ENCODE assay signal across 8 cellular contexts in the genomic region with DNA sequence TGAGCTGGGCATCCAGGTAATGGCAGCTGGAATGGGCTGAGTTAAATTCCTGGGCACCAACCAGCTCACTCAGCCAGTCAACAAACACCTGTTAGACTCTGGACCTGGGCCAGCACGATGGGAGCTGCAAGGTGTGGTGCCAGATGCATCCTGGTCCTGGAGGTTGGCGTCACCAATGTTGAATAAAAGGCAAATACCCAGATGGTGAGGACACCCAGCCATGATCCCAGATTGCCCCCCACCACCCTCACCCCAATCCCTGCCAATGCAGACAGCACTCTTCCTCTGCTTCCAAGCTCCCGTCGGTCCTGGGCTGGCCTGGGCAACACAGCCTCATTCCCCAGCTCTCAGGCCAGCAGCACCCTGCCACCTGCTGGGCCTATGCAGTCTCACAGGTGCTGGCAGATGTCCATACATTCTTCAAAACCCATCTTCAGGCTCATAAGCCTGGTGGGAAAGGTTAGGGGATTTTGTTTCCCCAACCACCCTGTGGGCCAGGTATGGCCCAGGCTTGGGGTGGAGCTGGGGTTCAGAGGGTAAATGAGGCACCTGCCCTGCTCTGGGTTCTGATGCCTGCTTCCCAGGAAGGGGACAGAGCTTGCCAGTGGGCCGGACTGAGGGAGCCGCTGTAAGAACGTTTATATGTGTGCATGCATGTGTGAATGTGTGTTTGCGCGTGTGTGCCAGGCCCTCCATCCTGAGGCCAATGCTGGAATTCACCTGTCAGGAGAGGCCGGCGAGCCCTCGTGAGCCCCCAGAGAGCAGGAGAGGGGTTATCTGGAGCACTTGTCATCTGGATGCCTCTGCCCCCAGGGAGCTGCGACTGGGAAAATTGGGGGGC. TPM values are rescaled to one million over a fixed set of nuclear protein-coding genes. Genes with fewer than 3 reads are reported as not detected.
DNase-seq lines count a peak whose midpoint lies in the region; ATAC-seq and TF ChIP-seq lines count a peak whose summit lies in the region.

No MANE protein-coding gene starts in this region.

- peaks cover 0 to 54% of the 10 kb centered on the region in 2 donors for H3K36me3 ChIP-seq in left lung

- H3K9me3 ChIP-seq in left lung: no peaks in the 10 kb centered on the region

- H3K27ac ChIP-seq in left lung: no peak overlapping the region

- peak; percentile 23 to 29 for ATAC-seq in activated naive CD4-positive, alpha-beta T cell treated with anti-CD3 and anti-CD28 coated beads, Interleukin-2, amount 50 U/mL, for 72 hours
- ATAC-seq in left lung: peak; percentile 15

- no peaks in the 10 kb centered on the region for H3K27me3 Mint-ChIP-seq in activated naive CD8-positive, alpha-beta T cell treated with anti-CD3 and anti-CD28 coated beads for 36 hours
- no peaks in the 10 kb centered on the region for H3K27me3 Mint-ChIP-seq in activated T-helper 1 cell treated with anti-CD3 and anti-CD28 coated beads, Interleukin-12 subunit alpha, Interleukin-12 subunit beta, Interleukin-2, Interleukin-4 antibody, amounts not matched to agents 30 ng/mL and 10 ng/mL and 1 ng/mL, durations not matched to agents 14 hours and 24 hours and 36 hours (ENCODE audit: insufficient read depth)

- peaks cover 16 to 19% of the 10 kb centered on the region in 2 donors for H3K4me1 ChIP-seq in left lung

- H3K4me1 Mint-ChIP-seq in activated naive CD8-positive, alpha-beta T cell treated with anti-CD3 and anti-CD28 coated beads for 36 hours: peaks cover 28% of the 10 kb centered on the region
- H3K4me1 Mint-ChIP-seq in activated T-helper 1 cell treated with anti-CD3 and anti-CD28 coated beads, Interleukin-12 subunit alpha, Interleukin-12 subunit beta, Interleukin-2, Interleukin-4 antibody, amounts not matched to agents 30 ng/mL and 10 ng/mL and 1 ng/mL, durations not matched to agents 14 hours and 24 hours and 36 hours (ENCODE audit: low read depth): no peaks in the 10 kb centered on the region

- H3K27me3 ChIP-seq in left lung: no peaks in the 10 kb centered on the region

- TF ChIP-seq CTCF in left lung (IDR thresholded peaks at IDR 0.05): peak; percentile 25 to 29

- H3K4me3 Mint-ChIP-seq in activated naive CD8-positive, alpha-beta T cell treated with anti-CD3 and anti-CD28 coated beads for 36 hours: no peak overlapping the region
- no peak overlapping the region for H3K4me3 Mint-ChIP-seq in activated T-helper 1 cell treated with anti-CD3 and anti-CD28 coated beads, Interleukin-12 subunit alpha, Interleukin-12 subunit beta, Interleukin-2, Interleukin-4 antibody, amounts not matched to agents 30 ng/mL and 10 ng/mL and 1 ng/mL, durations not matched to agents 14 hours and 24 hours and 36 hours

- intact Hi-C loops in left lung (cut with DNase I): no loop called here
- intact Hi-C loops in activated T-helper 1 cell treated with anti-CD3 and anti-CD28 coated beads, Interleukin-12 subunit alpha, Interleukin-12 subunit beta, Interleukin-2, Interleukin-4 antibody, amounts not matched to agents 30 ng/mL and 10 ng/mL and 1 ng/mL, durations not matched to agents 14 hours and 24 hours and 36 hours (cut with micrococcal nuclease): no loop called here

- no peaks in the 10 kb centered on the region for H3K9me3 Mint-ChIP-seq in activated naive CD4-positive, alpha-beta T cell treated with anti-CD3 and anti-CD28 coated beads, Interleukin-2, amount 50 U/mL, for 72 hours
- no peaks in the 10 kb centered on the region for H3K9me3 Mint-ChIP-seq in activated naive CD8-positive, alpha-beta T cell treated with anti-CD3 and anti-CD28 coated beads for 36 hours
- H3K9me3 Mint-ChIP-seq in activated T-helper 1 cell treated with anti-CD3 and anti-CD28 coated beads, Interleukin-12 subunit alpha, Interleukin-12 subunit beta, Interleukin-2, Interleukin-4 antibody, amounts not matched to agents 30 ng/mL and 10 ng/mL and 1 ng/mL, durations not matched to agents 14 hours and 24 hours and 36 hours: no peaks in the 10 kb centered on the region

- no peak overlapping the region for H3K27ac Mint-ChIP-seq in activated naive CD4-positive, alpha-beta T cell treated with anti-CD3 and anti-CD28 coated beads, Interleukin-2, amount 50 U/mL, for 72 hours
- peak overlapping the region; percentile 73 for H3K27ac Mint-ChIP-seq in activated naive CD8-positive, alpha-beta T cell treated with anti-CD3 and anti-CD28 coated beads for 36 hours
- H3K27ac Mint-ChIP-seq in activated T-helper 1 cell treated with anti-CD3 and anti-CD28 coated beads, Interleukin-12 subunit alpha, Interleukin-12 subunit beta, Interleukin-2, Interleukin-4 antibody, amounts not matched to agents 30 ng/mL and 10 ng/mL and 1 ng/mL, durations not matched to agents 14 hours and 24 hours and 36 hours: no peak overlapping the region

- no peak overlapping the region for H3K4me3 ChIP-seq in left lung

- DNase-seq in activated naive CD4-positive, alpha-beta T cell treated with anti-CD3 and anti-CD28 coated beads, Interleukin-2, amount 50 U/mL, for 72 hours (ENCODE audit: low spot score in 2 of 2): peak in 1 of 2 donors; percentile 28
- no peak for DNase-seq in activated naive CD4-positive, alpha-beta T cell (lab: John Stamatoyannopoulos, UW)
- DNase-seq in NCI-H1105 treated with DMSO at 0.1 percent for 48 hours (lab: John Stamatoyannopoulos, UW) (peak; percentile 83), left lung (no peak), NK-92 (lab: John Stamatoyannopoulos, UW; ENCODE audit: unreplicated experiment) (no peak)
- no peak for DNase-seq in activated naive CD8-positive, alpha-beta T cell treated with anti-CD3 and anti-CD28 coated beads for 36 hours
- no peak for DNase-seq in activated T-helper 1 cell treated with anti-CD3 and anti-CD28 coated beads, Interleukin-12 subunit alpha, Interleukin-12 subunit beta, Interleukin-2, Interleukin-4 antibody, amounts not matched to agents 30 ng/mL and 10 ng/mL and 1 ng/mL, durations not matched to agents 14 hours and 24 hours and 36 hours (ENCODE audit: low spot score)
- no peak for DNase-seq in activated CD4-positive, alpha-beta T cell treated with anti-CD3 and anti-CD28 coated beads, Interleukin-2, amount 50 U/mL, for 4 hours

- no peaks in the 10 kb centered on the region for H3K36me3 Mint-ChIP-seq in activated naive CD4-positive, alpha-beta T cell treated with anti-CD3 and anti-CD28 coated beads, Interleukin-2, amount 50 U/mL, for 72 hours
- H3K36me3 Mint-ChIP-seq in activated naive CD8-positive, alpha-beta T cell treated with anti-CD3 and anti-CD28 coated beads for 36 hours: peaks cover 8% of the 10 kb centered on the region
- peaks cover 3% of the 10 kb centered on the region for H3K36me3 Mint-ChIP-seq in activated T-helper 1 cell treated with anti-CD3 and anti-CD28 coated beads, Interleukin-12 subunit alpha, Interleukin-12 subunit beta, Interleukin-2, Interleukin-4 antibody, amounts not matched to agents 30 ng/mL and 10 ng/mL and 1 ng/mL, durations not matched to agents 14 hours and 24 hours and 36 hours (ENCODE audit: low read depth)

RNA-seq across cellular contexts. Expression of a gene that starts 58.0 kb away (rescaled TPM):
- total RNA-seq in activated naive CD4-positive, alpha-beta T cell treated with anti-CD3 and anti-CD28 coated beads, Interleukin-2, amount 50 U/mL, for 72 hours: 1 to 10 TPM; 1.2 to 3.8 TPM
- 1 to 10 TPM; 2.1 to 3.7 TPM for total RNA-seq in activated naive CD8-positive, alpha-beta T cell treated with anti-CD3 and anti-CD28 coated beads for 36 hours
- 100 to 1,000 TPM; 247 to 251 TPM for total RNA-seq in left lung
- 1.3 and 2.2 TPM in 2 replicates for total RNA-seq in activated T-helper 1 cell treated with anti-CD3 and anti-CD28 coated beads, Interleukin-12 subunit alpha, Interleukin-12 subunit beta, Interleukin-2, Interleukin-4 antibody, amounts not matched to agents 30 ng/mL and 10 ng/mL and 1 ng/mL, durations not matched to agents 14 hours and 24 hours and 36 hours

Comparison
In these comparisons a context has a peak if more than half of its experiments do, and no peak if none do; other contexts are left out.
1. RNA of a gene that starts 58.0 kb away (total RNA-seq): 247 to 251 TPM in left lung; 1.2 to 3.8 TPM in activated naive CD4-positive, alpha-beta T cell treated with anti-CD3 and anti-CD28 coated beads, Interleukin-2, amount 50 U/mL, for 72 hours, 2.1 to 3.7 TPM in activated naive CD8-positive, alpha-beta T cell treated with anti-CD3 and anti-CD28 coated beads for 36 hours and 1.3 to 2.2 TPM in activated T-helper 1 cell treated with anti-CD3 and anti-CD28 coated beads, Interleukin-12 subunit alpha, Interleukin-12 subunit beta, Interleukin-2, Interleukin-4 antibody, amounts not matched to agents 30 ng/mL and 10 ng/mL and 1 ng/mL, durations not matched to agents 14 hours and 24 hours and 36 hours; every median in the first group is over 10 times any median in the second.